20 cellular contexts compared by ENCODE assay signal in the genomic region with DNA sequence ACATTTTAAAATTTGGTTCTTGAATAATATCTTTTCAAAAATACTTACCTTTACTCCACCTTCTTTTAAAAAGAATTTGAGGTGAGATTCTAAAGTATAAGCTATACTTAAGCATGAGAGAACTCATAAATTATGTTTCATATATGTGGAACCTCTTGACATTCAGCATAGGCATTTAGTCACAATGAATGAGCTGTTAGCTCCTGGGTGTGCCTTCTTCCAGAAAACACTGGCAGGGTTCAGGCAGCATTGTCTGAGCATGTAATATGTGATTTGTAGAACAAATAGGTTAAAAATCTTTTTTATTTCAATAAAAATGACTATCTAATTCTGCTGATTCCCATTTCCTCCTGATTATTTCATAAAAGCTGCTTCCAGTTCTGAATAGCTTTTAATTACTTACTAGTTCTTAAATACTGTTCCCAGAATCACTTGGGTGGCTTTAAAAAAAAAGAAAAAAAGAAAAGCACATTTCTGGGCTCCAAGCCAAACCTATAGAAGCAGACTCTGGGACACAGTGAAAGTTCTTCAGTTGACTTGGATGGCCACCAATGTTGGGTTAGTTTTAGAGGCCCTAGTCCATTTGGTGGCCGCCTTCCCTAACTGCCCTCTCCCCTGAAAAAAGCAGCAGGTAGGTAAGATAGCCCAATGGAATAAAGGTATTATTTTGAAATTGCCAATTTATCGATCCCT. TPM values are rescaled to one million over a fixed set of nuclear protein-coding genes. Genes with fewer than 3 reads are reported as not detected.
A peak's percentile ranks its signal among the peaks of the same experiment; 100 is the strongest.
DNase-seq lines count a peak whose midpoint lies in the region; ATAC-seq and TF ChIP-seq lines count a peak whose summit lies in the region.
"Had no signal": no experiment of that assay in that cellular context is flagged by ENCODE, and none has a peak within 500 bp of the region (broad histone marks: within the 10 kb centered on the region; RNA-seq: fewer than 3 reads in every experiment).

No MANE protein-coding gene starts in this region.

- H3K27me3 ChIP-seq in foreskin keratinocyte (no peaks in the 10 kb centered on the region), BE2C (no peaks in the 10 kb centered on the region)
- H3K27me3 ChIP-seq: suprapubic skin had no signal

- H3K4me1 ChIP-seq in foreskin keratinocyte (peaks cover 18% of the 10 kb centered on the region), BE2C (no peaks in the 10 kb centered on the region)
- H3K4me1 ChIP-seq: suprapubic skin had no signal

- no peaks in the 10 kb centered on the region for H3K9me3 ChIP-seq in BE2C
- H3K9me3 ChIP-seq: suprapubic skin had no signal

- H3K27ac ChIP-seq in foreskin keratinocyte: peak overlapping the region; percentile 11
- H3K27ac ChIP-seq: suprapubic skin had no signal

- H3K36me3 ChIP-seq in BE2C: peaks cover 27% of the 10 kb centered on the region

- no peak for ATAC-seq in foreskin keratinocyte
- ATAC-seq: right cardiac atrium had no signal

- no peak for TF ChIP-seq CTCF in foreskin keratinocyte (conservative IDR thresholded peaks at IDR 0.05)
- no peak for TF ChIP-seq CTCF in BE2C (IDR thresholded peaks at IDR 0.05; ENCODE audit: low read depth, low read length)

- DNase-seq in EH (ENCODE audit: low read depth): peak; percentile 36
- DNase-seq in NCI-H2171 (lab: John Stamatoyannopoulos, UW): peak; percentile 25
- peak; percentile 59 for DNase-seq in astrocyte of the hippocampus (ENCODE audit: low read depth, low spot score)
- DNase-seq in foreskin keratinocyte: peak in 1 of 2 donors; percentile 52
- DNase-seq in DMS114 treated with DMSO at 0.1 percent for 48 hours (lab: John Stamatoyannopoulos, UW; ENCODE audit: unreplicated experiment): no peak
- no peak for DNase-seq in BE2C
- DNase-seq in LoVo (ENCODE audit: low spot score): no peak
- no peak for DNase-seq in activated naive CD4-positive, alpha-beta T cell treated with anti-CD3 and anti-CD28 coated beads, Interleukin-2, amount 50 U/mL, for 16 hours
- DNase-seq: activated CD4-positive, alpha-beta T cell treated with anti-CD3 and anti-CD28 coated beads, Interleukin-2, amount 50 U/mL, for 4 hours; amygdala; EL; endodermal cell; foreskin melanocyte; Kasumi-1; NCI-H1417 treated with DMSO at 0.1 percent for 48 hours; NCI-H345; right cardiac atrium; SHP77; stimulated activated CD4-positive, alpha-beta T cell treated with anti-CD3 and anti-CD28 coated beads, Interleukin-15, amount 100 ng/mL, for 24 hours had no signal

- no peak overlapping the region for H3K4me3 ChIP-seq in BE2C (ENCODE audit: low read depth, low read length)
- H3K4me3 ChIP-seq: suprapubic skin had no signal

RNA-seq across cellular contexts. Expression of a gene that starts 20.2 kb away (rescaled TPM):
- 32.3 and 34.0 TPM in 2 replicates for total RNA-seq in foreskin keratinocyte
- 22.3 and 25.2 TPM in 2 replicates for polyA plus RNA-seq in foreskin keratinocyte
- 18.4 TPM for polyA plus RNA-seq in BE2C (2012; ENCODE audit: insufficient read depth, insufficient read length, low read depth)

RNA-seq across cellular contexts. Expression of a gene that starts 59.1 kb away (rescaled TPM):
- total RNA-seq in foreskin keratinocyte: 37.8 and 43.0 TPM in 2 replicates
- polyA plus RNA-seq in foreskin keratinocyte: 19.7 and 21.0 TPM in 2 replicates
- 39.5 TPM for polyA plus RNA-seq in BE2C (2012; ENCODE audit: insufficient read depth, insufficient read length, low read depth)

Comparison
In these comparisons a context has a peak if more than half of its experiments do, and no peak if none do; other contexts are left out.
1. DNase-seq: peak in EH (single experiment), NCI-H2171 (single experiment) and astrocyte of the hippocampus (single experiment); none in DMS114 treated with DMSO at 0.1 percent for 48 hours (single experiment), BE2C (single experiment), LoVo (single experiment) and activated naive CD4-positive, alpha-beta T cell treated with anti-CD3 and anti-CD28 coated beads, Interleukin-2, amount 50 U/mL, for 16 hours (single experiment).